In genomic region chr4:6005175-6005574, GRCh38 we compare ENCODE assay signal across 36 cellular contexts. TPM values are rescaled to one million over a fixed set of nuclear protein-coding genes. Genes with fewer than 3 reads are reported as not detected.
"Had no signal": no experiment of that assay in that cellular context is flagged by ENCODE, and none has a peak within 500 bp of the region (broad histone marks: within the 10 kb centered on the region; RNA-seq: fewer than 3 reads in every experiment).

No MANE protein-coding gene starts in this region.

- ATAC-seq: activated CD4-positive, alpha-beta T cell treated with anti-CD3 and anti-CD28 coated beads for 36 hours; activated CD4-positive, CD25-positive, alpha-beta regulatory T cell treated with anti-CD3 and anti-CD28 coated beads, Interleukin-2, amount 50 U/mL, for 24 hours; activated CD8-positive, alpha-beta T cell treated with anti-CD3 and anti-CD28 coated beads, Interleukin-2, amount 10 ng/mL, durations not matched to agents 7 days and 5 days; body of pancreas; WTC11 had no signal

- H3K36me3 ChIP-seq: adrenal gland, brain microvascular endothelial cell, breast epithelium, WERI-Rb-1 had no signal

- H3K27ac Mint-ChIP-seq: activated CD4-positive, alpha-beta memory T cell treated with anti-CD3 and anti-CD28 coated beads, Interleukin-2, amount 10 ng/mL, durations not matched to agents 7 days and 5 days; activated CD4-positive, alpha-beta T cell treated with anti-CD3 and anti-CD28 coated beads for 36 hours; activated CD4-positive, alpha-beta T cell treated with anti-CD3 and anti-CD28 coated beads, Interleukin-2, amount 10 ng/mL, durations not matched to agents 7 days and 5 days; activated CD8-positive, alpha-beta T cell treated with anti-CD3 and anti-CD28 coated beads, Interleukin-2, amount 10 ng/mL, durations not matched to agents 7 days and 5 days; activated naive CD4-positive, alpha-beta T cell treated with anti-CD3 and anti-CD28 coated beads, Interleukin-2, amount 10 ng/mL, durations not matched to agents 7 days and 5 days; activated naive CD4-positive, alpha-beta T cell treated with anti-CD3 and anti-CD28 coated beads, Interleukin-2, amount 50 U/mL, for 24 hours; activated naive CD8-positive, alpha-beta T cell; activated T-helper 2 cell treated with anti-CD3 and anti-CD28 coated beads, Interferon-gamma antibody, Interleukin-2, Interleukin-4, amounts not matched to agents 10 μg/mL and 5 μg/mL and 100 μg/mL, durations not matched to agents 14 hours and 24 hours and 36 hours; T-helper 1 cell treated with Interleukin-12 subunit alpha and Interleukin-12 subunit beta and Interleukin-4 antibody, amounts not matched to agents 30 μg/mL and 1 μg/mL, for 36 hours; T-helper 2 cell treated with Interferon-gamma antibody and Interleukin-4, amounts not matched to agents 5 μg/mL and 100 μg/mL, for 36 hours; WTC11 had no signal

- H3K4me1 ChIP-seq: adrenal gland, body of pancreas, breast epithelium had no signal

- H3K36me3 Mint-ChIP-seq: activated naive CD4-positive, alpha-beta T cell treated with anti-CD3 and anti-CD28 coated beads, Interleukin-2, amount 10 ng/mL, durations not matched to agents 7 days and 5 days; activated naive CD4-positive, alpha-beta T cell treated with anti-CD3 and anti-CD28 coated beads, Interleukin-2, amount 50 U/mL, for 24 hours; activated naive CD8-positive, alpha-beta T cell; WTC11 had no signal

- H3K9me3 Mint-ChIP-seq: activated CD4-positive, alpha-beta memory T cell treated with anti-CD3 and anti-CD28 coated beads, Interleukin-2, amount 10 ng/mL, durations not matched to agents 7 days and 5 days; activated CD4-positive, alpha-beta T cell treated with anti-CD3 and anti-CD28 coated beads, Interleukin-2, amount 10 ng/mL, durations not matched to agents 7 days and 5 days; activated naive CD4-positive, alpha-beta T cell treated with anti-CD3 and anti-CD28 coated beads, Interleukin-2, amount 10 ng/mL, durations not matched to agents 7 days and 5 days; activated naive CD4-positive, alpha-beta T cell treated with anti-CD3 and anti-CD28 coated beads, Interleukin-2, amount 50 U/mL, for 24 hours; activated T-helper 2 cell treated with anti-CD3 and anti-CD28 coated beads, Interferon-gamma antibody, Interleukin-2, Interleukin-4, amounts not matched to agents 10 μg/mL and 5 μg/mL and 100 μg/mL, durations not matched to agents 14 hours and 24 hours and 36 hours; T-helper 1 cell treated with Interleukin-12 subunit alpha and Interleukin-12 subunit beta and Interleukin-4 antibody, amounts not matched to agents 30 μg/mL and 1 μg/mL, for 36 hours; T-helper 2 cell treated with Interferon-gamma antibody and Interleukin-4, amounts not matched to agents 5 μg/mL and 100 μg/mL, for 36 hours; WTC11 had no signal

- H3K9me3 ChIP-seq: adrenal gland, body of pancreas, breast epithelium had no signal

- DNase-seq: activated CD4-positive, alpha-beta memory T cell treated with anti-CD3 and anti-CD28 coated beads, Interleukin-2, amount 10 ng/mL, durations not matched to agents 7 days and 5 days; activated CD4-positive, alpha-beta T cell treated with anti-CD3 and anti-CD28 coated beads for 1 hour; activated CD4-positive, alpha-beta T cell treated with anti-CD3 and anti-CD28 coated beads for 36 hours; activated CD4-positive, alpha-beta T cell treated with anti-CD3 and anti-CD28 coated beads for 48 hours; activated CD4-positive, alpha-beta T cell treated with anti-CD3 and anti-CD28 coated beads, Interleukin-2, amount 10 ng/mL, durations not matched to agents 7 days and 5 days; activated CD4-positive, alpha-beta T cell treated with anti-CD3 and anti-CD28 coated beads, Interleukin-2, amount 50 U/mL, for 48 hours; activated CD4-positive, CD25-positive, alpha-beta regulatory T cell; activated CD8-positive, alpha-beta memory T cell treated with anti-CD3 and anti-CD28 coated beads for 24 hours; activated CD8-positive, alpha-beta memory T cell treated with anti-CD3 and anti-CD28 coated beads, Interleukin-2, amount 50 U/mL, for 4 hours; activated CD8-positive, alpha-beta T cell treated with anti-CD3 and anti-CD28 coated beads, Interleukin-2, amount 10 ng/mL, durations not matched to agents 7 days and 5 days; activated effector memory CD4-positive, alpha-beta T cell treated with Interleukin-2 at 50 U/mL for 16 hours; activated gamma-delta T cell; activated naive CD4-positive, alpha-beta T cell treated with anti-CD3 and anti-CD28 coated beads, Interleukin-2, amount 10 ng/mL, durations not matched to agents 7 days and 5 days; activated naive CD4-positive, alpha-beta T cell treated with Interleukin-2 at 50 U/mL for 16 hours; activated T-cell treated with anti-CD3 and anti-CD28 coated beads for 4 hours; activated T-cell treated with anti-CD3 and anti-CD28 coated beads, Interleukin-2, amount 50 U/mL, for 1 hour; activated T-cell treated with anti-CD3 and anti-CD28 coated beads, Interleukin-2, amount 50 U/mL, for 48 hours; adrenal gland; amniotic stem cell; aorta; body of pancreas; brain microvascular endothelial cell; central memory CD4-positive, alpha-beta T cell; SW 1271; T-helper 1 cell; T-helper 2 cell; T-helper 9 cell; WERI-Rb-1 had no signal

- H3K27ac ChIP-seq: adrenal gland, body of pancreas, brain microvascular endothelial cell, breast epithelium, WERI-Rb-1 had no signal

- H3K4me1 Mint-ChIP-seq: activated CD4-positive, alpha-beta memory T cell treated with anti-CD3 and anti-CD28 coated beads, Interleukin-2, amount 10 ng/mL, durations not matched to agents 7 days and 5 days; activated CD4-positive, alpha-beta T cell treated with anti-CD3 and anti-CD28 coated beads for 36 hours; activated CD4-positive, alpha-beta T cell treated with anti-CD3 and anti-CD28 coated beads, Interleukin-2, amount 10 ng/mL, durations not matched to agents 7 days and 5 days; activated naive CD4-positive, alpha-beta T cell treated with anti-CD3 and anti-CD28 coated beads, Interleukin-2, amount 10 ng/mL, durations not matched to agents 7 days and 5 days; activated naive CD4-positive, alpha-beta T cell treated with anti-CD3 and anti-CD28 coated beads, Interleukin-2, amount 50 U/mL, for 24 hours had no signal

- H3K4me3 ChIP-seq: adrenal gland, body of pancreas, breast epithelium had no signal

- H3K27me3 ChIP-seq: adrenal gland, body of pancreas had no signal

- H3K4me3 Mint-ChIP-seq: activated CD4-positive, alpha-beta memory T cell treated with anti-CD3 and anti-CD28 coated beads, Interleukin-2, amount 10 ng/mL, durations not matched to agents 7 days and 5 days; activated CD4-positive, alpha-beta T cell treated with anti-CD3 and anti-CD28 coated beads for 36 hours; activated CD4-positive, alpha-beta T cell treated with anti-CD3 and anti-CD28 coated beads, Interleukin-2, amount 10 ng/mL, durations not matched to agents 7 days and 5 days; activated CD8-positive, alpha-beta T cell treated with anti-CD3 and anti-CD28 coated beads, Interleukin-2, amount 10 ng/mL, durations not matched to agents 7 days and 5 days; activated naive CD4-positive, alpha-beta T cell treated with anti-CD3 and anti-CD28 coated beads, Interleukin-2, amount 10 ng/mL, durations not matched to agents 7 days and 5 days; activated naive CD4-positive, alpha-beta T cell treated with anti-CD3 and anti-CD28 coated beads, Interleukin-2, amount 50 U/mL, for 24 hours; activated naive CD8-positive, alpha-beta T cell; T-helper 1 cell treated with Interleukin-12 subunit alpha and Interleukin-12 subunit beta and Interleukin-4 antibody, amounts not matched to agents 30 μg/mL and 1 μg/mL, for 36 hours; T-helper 2 cell treated with Interferon-gamma antibody and Interleukin-4, amounts not matched to agents 5 μg/mL and 100 μg/mL, for 36 hours; WTC11 had no signal

RNA-seq across cellular contexts. Expression of gene C4orf50, which starts 13.1 kb away (rescaled TPM):
- polyA plus RNA-seq: aorta had no signal
